Comparison of ENCODE assay signal across 9 cellular contexts in genomic region chr2:95728878-95729511, GRCh38.
DNase-seq lines count a peak whose midpoint lies in the region; ATAC-seq and TF ChIP-seq lines count a peak whose summit lies in the region.
"Had no signal": no experiment of that assay in that cellular context is flagged by ENCODE, and none has a peak within 500 bp of the region (broad histone marks: within the 10 kb centered on the region; RNA-seq: fewer than 3 reads in every experiment).

No MANE protein-coding gene starts in this region.

- CTCF ChIA-PET in AG04450 (lab: Charles Lee), result interaction anchor here (0.7 to 4.3 kb wide), 9 partner anchors 26 to 384 kb away, joined by 3 to 19 read pairs (median 6); no protein-coding TSS in a partner anchor

- peak; percentile 74 for TF ChIP-seq CTCF in AG04450 (IDR thresholded peaks at IDR 0.05; ENCODE audit: low read depth, low read length)
- TF ChIP-seq CTCF in GM13976 (IDR thresholded peaks at IDR 0.05; ENCODE audit: borderline replicate concordance, control extremely low read depth, extremely low read depth, insufficient read depth, missing control alignments), result peak; percentile 50

- ATAC-seq in left lobe of liver (peak; percentile 91), HG02840 (IDR thresholded peaks at IDR 0.05; ENCODE audit: low FRiP score, unreplicated experiment) (no peak)
- ATAC-seq in stimulated activated naive CD8-positive, alpha-beta T cell treated with anti-CD3 and anti-CD28 coated beads, Interleukin-15, Interleukin-2, amounts not matched to agents 100 U/mL and 50 U/mL, for 24 hours, result no peak

- H3K9ac ChIP-seq in SK-N-MC (ENCODE audit: insufficient read length), result no peak overlapping the region

- peak; percentile 79 for DNase-seq in AG04450 (ENCODE audit: low read depth, low spot score)
- DNase-seq in GM13976 (ENCODE audit: low spot score), result peak; percentile 41
- peak; percentile 68 for DNase-seq in NCI-H1092 treated with DMSO at 0.1 percent for 48 hours (lab: John Stamatoyannopoulos, UW)
- DNase-seq in SK-N-MC (ENCODE audit: low read depth, low spot score), result peak; percentile 2
- DNase-seq in cerebellum (ENCODE audit: low spot score), result peak; percentile 81
- DNase-seq in left lobe of liver (ENCODE audit: low spot score), result peak; percentile 79
- DNase-seq in stimulated activated naive CD8-positive, alpha-beta T cell treated with anti-CD3 and anti-CD28 coated beads, Interleukin-15, Interleukin-2, amounts not matched to agents 100 U/mL and 50 U/mL, for 24 hours, result peak; percentile 11

- H3K27me3 ChIP-seq in AG04450 (ENCODE audit: control insufficient read depth, insufficient read depth, low read length), result no peaks in the 10 kb centered on the region

- H3K36me3 ChIP-seq in SK-N-MC (ENCODE audit: insufficient read depth, low read length), result no peaks in the 10 kb centered on the region
- H3K36me3 ChIP-seq: neutrophil had no signal

- H3K9me3 ChIP-seq in AG04450 (ENCODE audit: control insufficient read depth, insufficient read depth, low read length), result no peaks in the 10 kb centered on the region
- no peaks in the 10 kb centered on the region for H3K9me3 ChIP-seq in SK-N-MC (ENCODE audit: low read depth, low read length)
- H3K9me3 ChIP-seq: neutrophil had no signal

- in situ Hi-C loops in GM13976 (cut with MboI; ENCODE audit: low sequenced_read_pairs, unreplicated experiment), result no loop called here

- no peak overlapping the region for H3K4me3 ChIP-seq in AG04450 (ENCODE audit: low read depth, low read length)
- no peak overlapping the region for H3K4me3 ChIP-seq in SK-N-MC

- H3K27ac ChIP-seq in AG04450 (ENCODE audit: low read depth, low read length) (no peak overlapping the region), SK-N-MC (no peak overlapping the region)
- H3K27ac ChIP-seq: neutrophil had no signal

- POLR2A ChIA-PET in AG04450 (lab: Yijun Ruan, JAX), result no interaction called here

Comparison
In these comparisons a context has a peak if more than half of its experiments do, and no peak if none do; other contexts are left out.
1. DNase-seq: peak in every context shown above with its lines; median percentile 81 in cerebellum; 79 in AG04450; 79 in left lobe of liver; 68 in NCI-H1092 treated with DMSO at 0.1 percent for 48 hours; 41 in GM13976; 11 in stimulated activated naive CD8-positive, alpha-beta T cell treated with anti-CD3 and anti-CD28 coated beads, Interleukin-15, Interleukin-2, amounts not matched to agents 100 U/mL and 50 U/mL, for 24 hours; 2 in SK-N-MC.